ENCODE assay signal across 8 cellular contexts in genomic region chr11:110295086-110295485, GRCh38. TPM values are rescaled to one million over a fixed set of nuclear protein-coding genes. Genes with fewer than 3 reads are reported as not detected.
DNase-seq lines count a peak whose midpoint lies in the region; ATAC-seq and TF ChIP-seq lines count a peak whose summit lies in the region.

No MANE protein-coding gene starts in this region.

- no peak for TF ChIP-seq EP300 in esophagus muscularis mucosa (IDR thresholded peaks at IDR 0.05)

- H3K27me3 ChIP-seq in PC-9 (ENCODE audit: insufficient read depth, low read depth) (no peaks in the 10 kb centered on the region), esophagus muscularis mucosa (no peaks in the 10 kb centered on the region)

- peaks cover 40% of the 10 kb centered on the region for H3F3A ChIP-seq in PC-9 (ENCODE audit: insufficient read depth, low read depth)

- intact Hi-C loops in PC-9 (cut with micrococcal nuclease; ENCODE audit: unreplicated experiment) = loop anchor here (10.0 kb wide), 2 partner anchors 200 to 350 kb away; partner anchors contain the start of gene ZC3H12C
- intact Hi-C loops in esophagus muscularis mucosa (cut with DNase I) = loop anchor here (5.0 kb wide), 1 partner anchor 82 kb away; no protein-coding TSS in a partner anchor
- intact Hi-C loops in lower leg skin (cut with DNase I; ENCODE audit: low total_unique reads) = no loop called here

- H3K4me3 Mint-ChIP-seq in progenitor cell of endocrine pancreas (ENCODE audit: low read depth) = peak overlapping the region; percentile 87

- 4% methylated on average over 4 of the region's 4 CpGs for WGBS in esophagus muscularis mucosa
- WGBS in lower leg skin, 2 donors = 2 to 7% methylated on average over 4 of the region's 4 CpGs

- H4K20me1 ChIP-seq in PC-9 (ENCODE audit: insufficient read depth) = peaks cover 22% of the 10 kb centered on the region

- H3K9me2 ChIP-seq in PC-9 (ENCODE audit: insufficient read depth) = no peaks in the 10 kb centered on the region

- TF ChIP-seq POLR2A in esophagus muscularis mucosa (IDR thresholded peaks at IDR 0.05; ENCODE audit: low read depth) = no peak
- TF ChIP-seq POLR2A in lower leg skin (IDR thresholded peaks at IDR 0.05) = no peak

- POLR2A ChIA-PET in PC-9 (lab: Charles Lee; ENCODE audit: unreplicated experiment) = interaction anchor here (0.6 kb wide), 1 partner anchor 1702 kb away, joined by 17 read pairs; the partner anchor contains the start of gene EXPH5

- H3K4me2 ChIP-seq in PC-9 = peak overlapping the region; percentile 95

- H3K4me3 ChIP-seq in PC-9 (peak overlapping the region; percentile 86), esophagus muscularis mucosa (peak overlapping the region; percentile 88 to 97 (median 94)), lower leg skin (ENCODE audit: low read depth, poor library complexity, severe bottlenecking) (no peak overlapping the region)

- H2AFZ ChIP-seq in PC-9 = no peak overlapping the region

- peak overlapping the region; percentile 33 for H3K27ac Mint-ChIP-seq in progenitor cell of endocrine pancreas

- TF ChIP-seq CTCF in PC-9 (conservative IDR thresholded peaks at IDR 0.05) = no peak
- no peak for TF ChIP-seq CTCF in esophagus muscularis mucosa (IDR thresholded peaks at IDR 0.05)
- no peak for TF ChIP-seq CTCF in progenitor cell of endocrine pancreas (IDR thresholded peaks at IDR 0.05; ENCODE audit: unreplicated experiment)
- no peak for TF ChIP-seq CTCF in lower leg skin (IDR thresholded peaks at IDR 0.05)

- H3K27me3 Mint-ChIP-seq in progenitor cell of endocrine pancreas = peaks cover 3% of the 10 kb centered on the region

- peak overlapping the region; percentile 83 for H3K27ac ChIP-seq in PC-9
- H3K27ac ChIP-seq in esophagus muscularis mucosa (replicated peaks in 1 of 4) = peak overlapping the region; percentile 96 to 99 (median 98)

- peaks cover 3% of the 10 kb centered on the region for H3K36me3 Mint-ChIP-seq in progenitor cell of endocrine pancreas (ENCODE audit: insufficient read depth)

- H3K4me1 ChIP-seq in ES-I3 (ENCODE audit: insufficient read depth, low read length) = peaks cover 16% of the 10 kb centered on the region
- H3K4me1 ChIP-seq in PC-9 (replicated peaks; ENCODE audit: insufficient read depth) = peaks cover 61% of the 10 kb centered on the region
- H3K4me1 ChIP-seq in esophagus muscularis mucosa = peaks cover 46 to 66% (median 60%) of the 10 kb centered on the region in 4 donors

- BruUV-seq in PC-9 (replicated peaks; lab: Mats Ljungman, UMichigan) = no TSS peak

- H3K9ac ChIP-seq in ES-I3 (ENCODE audit: low read depth, low read length) = peak overlapping the region; percentile 91

- ATAC-seq in HG03469 (IDR thresholded peaks at IDR 0.05; ENCODE audit: unreplicated experiment) = no peak

- H3K9me3 ChIP-seq in ES-I3 (ENCODE audit: control insufficient read depth, insufficient read depth, low read length) (no peaks in the 10 kb centered on the region), PC-9 (ENCODE audit: insufficient read depth, low read depth) (no peaks in the 10 kb centered on the region), esophagus muscularis mucosa (no peaks in the 10 kb centered on the region)

- peaks cover under 1% of the 10 kb centered on the region for H3K9me3 Mint-ChIP-seq in progenitor cell of endocrine pancreas (ENCODE audit: low read depth)

- H3K4me1 Mint-ChIP-seq in progenitor cell of endocrine pancreas (ENCODE audit: low read depth) = peaks cover 55% of the 10 kb centered on the region

- no peak for DNase-seq in PC-9
- no peak for DNase-seq in esophagus muscularis mucosa (ENCODE audit: extremely low spot score)
- no peak for DNase-seq in progenitor cell of endocrine pancreas (ENCODE audit: low spot score, unreplicated experiment)
- no peak for DNase-seq in stimulated activated CD4-positive, alpha-beta T cell treated with anti-CD3 and anti-CD28 coated beads, Interleukin-2, amount 100 ng/mL, for 48 hours
- DNase-seq in activated CD8-positive, alpha-beta memory T cell treated with anti-CD3 and anti-CD28 coated beads, Interleukin-2, amount 50 U/mL, for 4 hours = no peak
- DNase-seq in lower leg skin (ENCODE audit: low spot score in 2 of 2) = no peak

- peaks cover 60% of the 10 kb centered on the region for H3K79me2 ChIP-seq in PC-9 (ENCODE audit: low read depth)

- H3K36me3 ChIP-seq in ES-I3 (ENCODE audit: insufficient read depth, low read length) (no peaks in the 10 kb centered on the region), PC-9 (ENCODE audit: low read depth) (no peaks in the 10 kb centered on the region; the same call in 1 of the 2 replicates), esophagus muscularis mucosa (no peaks in the 10 kb centered on the region)

- CTCF ChIA-PET in PC-9 (lab: Charles Lee) = interaction anchor here (0.6 kb wide), 1 partner anchor 18 kb away, joined by 4 read pairs; no protein-coding TSS in a partner anchor

RNA-seq across cellular contexts. Expression of gene RDX, which starts 1.3 kb away (rescaled TPM):
- total RNA-seq in PC-9 (2021) (143 and 196 TPM in 2 replicates), esophagus muscularis mucosa (100 to 1,000 TPM in 1 of 4 donors, 10 to 100 TPM in 3; 86.6 to 105 (median 90.4) TPM), progenitor cell of endocrine pancreas (89.6 and 92.8 TPM in 2 replicates), lower leg skin (10 to 100 TPM; 26.5 to 42.3 (median 32.6) TPM)
